In genomic region chr1:205121660-205122488, GRCh38 we compare ENCODE assay signal across 1 cellular context.
TF ChIP-seq lines count a peak whose summit lies in the region.

Gene RBBP5 (minus strand): TSS chr1:205121978. CDS start chr1:205121873, 105 bp downstream.

TF ChIP-seq in HEK293, 187 proteins besides CTCF, POLR2A, EP300 and RAD21 (continued from another document and continues in another):
- peak; percentile 92 for TF ChIP-seq ZNF664 (tag by site-specific recombination; IDR thresholded peaks at IDR 0.05)
- TF ChIP-seq ZNF366 (tag by site-specific recombination; conservative IDR thresholded peaks at IDR 0.05): peak; percentile 58; the same call in 1 of the 2 replicates
- peak; percentile 92 for TF ChIP-seq ZNF394 (tag by site-specific recombination; IDR thresholded peaks at IDR 0.05; ENCODE audit: borderline replicate concordance)
- no peak for TF ChIP-seq HOXA7 (CRISPR knock-in tag; IDR thresholded peaks at IDR 0.05; ENCODE audit: borderline replicate concordance)
- peak; percentile 99 for TF ChIP-seq ZNF501 (tag by site-specific recombination; IDR thresholded peaks at IDR 0.05)
- TF ChIP-seq ZNF155 (tag by site-specific recombination; IDR thresholded peaks at IDR 0.05): no peak
- TF ChIP-seq ZEB2 (tag by site-specific recombination; IDR thresholded peaks at IDR 0.05): peak; percentile 94
- TF ChIP-seq PRDM2 (tag by site-specific recombination; IDR thresholded peaks at IDR 0.05; ENCODE audit: borderline replicate concordance): no peak
- TF ChIP-seq ZNF513 (tag by site-specific recombination; IDR thresholded peaks at IDR 0.05): peak; percentile 78
- peak; percentile 81 for TF ChIP-seq ZNF133 (tag by site-specific recombination; IDR thresholded peaks at IDR 0.05)
- no peak for TF ChIP-seq TCF7L2 (IDR thresholded peaks at IDR 0.05; ENCODE audit: borderline replicate concordance, low read depth, low read length)
- TF ChIP-seq ZNF169 (tag by site-specific recombination; IDR thresholded peaks at IDR 0.05): no peak
- peak; percentile 95 for TF ChIP-seq ZNF629 (tag by site-specific recombination; IDR thresholded peaks at IDR 0.05)
- TF ChIP-seq PBX3 (CRISPR knock-in tag; IDR thresholded peaks at IDR 0.05): 0 out of 2 replicates have a peak, but pooled peaks have one; percentile 24
- TF ChIP-seq ZNF121 (tag by site-specific recombination; IDR thresholded peaks at IDR 0.05): 0 out of 2 replicates have a peak, but pooled peaks have one; percentile 30
- no peak for TF ChIP-seq ZNF114 (tag by site-specific recombination; IDR thresholded peaks at IDR 0.05)
- peak; percentile 78; the same call in 1 of the 2 replicates for TF ChIP-seq ZBTB6 (tag by site-specific recombination; IDR thresholded peaks at IDR 0.05)
- peak; percentile 67 for TF ChIP-seq MZF1 (tag by site-specific recombination; IDR thresholded peaks at IDR 0.05; ENCODE audit: borderline replicate concordance)
- TF ChIP-seq ZBTB11 (tag by site-specific recombination; conservative IDR thresholded peaks at IDR 0.05; ENCODE audit: low read depth): peak; percentile 100
- no peak; the same call in 1 of the 2 replicates for TF ChIP-seq ZNF23 (tag by site-specific recombination; IDR thresholded peaks at IDR 0.05; ENCODE audit: borderline replicate concordance)
- no peak for TF ChIP-seq ZFP3 (tag by site-specific recombination; IDR thresholded peaks at IDR 0.05; ENCODE audit: low read depth)
- peak; percentile 11; the same call in 1 of the 2 replicates for TF ChIP-seq RBAK (tag by site-specific recombination; IDR thresholded peaks at IDR 0.05)
- peak; percentile 56 for TF ChIP-seq ZNF600 (tag by site-specific recombination; IDR thresholded peaks at IDR 0.05)
- TF ChIP-seq ZNF623 (tag by site-specific recombination; IDR thresholded peaks at IDR 0.05): peak; percentile 59
- TF ChIP-seq ZNF157 (tag by site-specific recombination; IDR thresholded peaks at IDR 0.05): no peak
- TF ChIP-seq ZNF449 (tag by site-specific recombination; IDR thresholded peaks at IDR 0.05): peak; percentile 90
- TF ChIP-seq BCL6B (tag by site-specific recombination; IDR thresholded peaks at IDR 0.05): peak; percentile 50
- TF ChIP-seq SALL2 (tag by site-specific recombination; IDR thresholded peaks at IDR 0.05; ENCODE audit: borderline replicate concordance): peak; percentile 82
- peak; percentile 86 for TF ChIP-seq KLF10 (tag by site-specific recombination; IDR thresholded peaks at IDR 0.05)
- TF ChIP-seq ZBTB48 (tag by site-specific recombination; IDR thresholded peaks at IDR 0.05): peak; percentile 82
- peak; percentile 100 for TF ChIP-seq ZNF660 (tag by site-specific recombination; IDR thresholded peaks at IDR 0.05)
- peak; percentile 83 for TF ChIP-seq TSHZ1 (tag by site-specific recombination; IDR thresholded peaks at IDR 0.05; ENCODE audit: borderline replicate concordance)
- no peak for TF ChIP-seq ZNF837 (tag by site-specific recombination; IDR thresholded peaks at IDR 0.05)
- TF ChIP-seq ZNF639 (tag by site-specific recombination; IDR thresholded peaks at IDR 0.05): peak; percentile 100
